18 cellular contexts compared by ENCODE assay signal in genomic region chr4:76694056-76694455, GRCh38.
DNase-seq lines count a peak whose midpoint lies in the region; ATAC-seq and TF ChIP-seq lines count a peak whose summit lies in the region.
"Had no signal": no experiment of that assay in that cellular context is flagged by ENCODE, and none has a peak within 500 bp of the region (broad histone marks: within the 10 kb centered on the region; RNA-seq: fewer than 3 reads in every experiment).

No MANE protein-coding gene starts in this region.

- no peaks in the 10 kb centered on the region for H3K9me3 ChIP-seq in gastroesophageal sphincter

- no peak for ATAC-seq in gastroesophageal sphincter
- no peak for ATAC-seq in HG03521 (IDR thresholded peaks at IDR 0.05; ENCODE audit: unreplicated experiment)

- H3K27me3 Mint-ChIP-seq in HFFc6 (ENCODE audit: insufficient read depth): peaks cover 5% of the 10 kb centered on the region
- H3K27me3 Mint-ChIP-seq in progenitor cell of endocrine pancreas: no peaks in the 10 kb centered on the region

- H3K4me1 Mint-ChIP-seq in HFFc6 (ENCODE audit: low read depth): peaks cover 78% of the 10 kb centered on the region
- H3K4me1 Mint-ChIP-seq in progenitor cell of endocrine pancreas (ENCODE audit: low read depth): peaks cover 70% of the 10 kb centered on the region

- H3K27ac Mint-ChIP-seq in HFFc6 (0 out of 2 replicates have a peak overlapping the region, but pooled peaks have one; percentile 32), progenitor cell of endocrine pancreas (peak overlapping the region; percentile 78)

- TF ChIP-seq CTCF in HFFc6 (IDR thresholded peaks at IDR 0.05) (no peak), progenitor cell of endocrine pancreas (IDR thresholded peaks at IDR 0.05; ENCODE audit: unreplicated experiment) (no peak), gastroesophageal sphincter (IDR thresholded peaks at IDR 0.05) (no peak)

- H3K36me3 Mint-ChIP-seq in HFFc6 (ENCODE audit: low read depth) (peaks cover 13% of the 10 kb centered on the region), progenitor cell of endocrine pancreas (ENCODE audit: insufficient read depth) (peaks cover 1% of the 10 kb centered on the region)

- no peaks in the 10 kb centered on the region for H3K36me3 ChIP-seq in gastroesophageal sphincter

- TF ChIP-seq EP300 in gastroesophageal sphincter (IDR thresholded peaks at IDR 0.05): no peak

- WGBS in gastroesophageal sphincter (ENCODE audit: low coverage in 1 of 2), 2 donors: 29 to 50% methylated on average over 1 of the region's 1 CpG

- H3K27ac ChIP-seq in gastroesophageal sphincter: peak overlapping the region in 2 of 4 donors; percentile 52 to 89
- H3K27ac ChIP-seq: HL-60 had no signal

- in situ Hi-C loops in SK-MEL-5 (cut with HindIII; ENCODE audit: low pct_unique_long_range_greater_than_20kb, low sequenced_read_pairs): no loop called here

- 0 out of 2 replicates have a peak overlapping the region, but pooled peaks have one; percentile 1 for H3K4me3 Mint-ChIP-seq in HFFc6
- H3K4me3 Mint-ChIP-seq in progenitor cell of endocrine pancreas (ENCODE audit: low read depth): no peak overlapping the region

- TF ChIP-seq POLR2A in gastroesophageal sphincter (IDR thresholded peaks at IDR 0.05): no peak

- H3K4me3 ChIP-seq in gastroesophageal sphincter: no peak overlapping the region

- H3K9me3 Mint-ChIP-seq in HFFc6 (no peaks in the 10 kb centered on the region), progenitor cell of endocrine pancreas (ENCODE audit: low read depth) (no peaks in the 10 kb centered on the region)

- peaks cover 7 to 92% (median 16%) of the 10 kb centered on the region in 3 donors for H3K4me1 ChIP-seq in gastroesophageal sphincter

- H3K27me3 ChIP-seq in gastroesophageal sphincter: no peaks in the 10 kb centered on the region

- DNase-seq in HFFc6 (no peak), SK-MEL-5 (ENCODE audit: low read depth, low spot score) (peak; percentile 36), foreskin melanocyte (peak; percentile 32), progenitor cell of endocrine pancreas (ENCODE audit: low spot score, unreplicated experiment) (no peak), NCI-H2227 (lab: John Stamatoyannopoulos, UW; ENCODE audit: unreplicated experiment) (no peak), NCI-H146 treated with DMSO at 0.1 percent for 48 hours (lab: John Stamatoyannopoulos, UW; ENCODE audit: unreplicated experiment) (no peak)
- DNase-seq: C1 segment of cervical spinal cord, DMS79, GOT3, KBM-7, NCI-H1092, NCI-H1694 treated with DMSO at 0.1 percent for 48 hours, NCI-H446 treated with DMSO at 0.1 percent for 48 hours, NCI-H774, SHP77 treated with DMSO at 0.1 percent for 48 hours had no signal

Comparison
In these comparisons a context has a peak if more than half of its experiments do, and no peak if none do; other contexts are left out.
1. DNase-seq: peak in SK-MEL-5 (single experiment) and foreskin melanocyte (single experiment); none in HFFc6 (single experiment), progenitor cell of endocrine pancreas (single experiment), NCI-H2227 (single experiment) and NCI-H146 treated with DMSO at 0.1 percent for 48 hours (single experiment).